In the genomic region with DNA sequence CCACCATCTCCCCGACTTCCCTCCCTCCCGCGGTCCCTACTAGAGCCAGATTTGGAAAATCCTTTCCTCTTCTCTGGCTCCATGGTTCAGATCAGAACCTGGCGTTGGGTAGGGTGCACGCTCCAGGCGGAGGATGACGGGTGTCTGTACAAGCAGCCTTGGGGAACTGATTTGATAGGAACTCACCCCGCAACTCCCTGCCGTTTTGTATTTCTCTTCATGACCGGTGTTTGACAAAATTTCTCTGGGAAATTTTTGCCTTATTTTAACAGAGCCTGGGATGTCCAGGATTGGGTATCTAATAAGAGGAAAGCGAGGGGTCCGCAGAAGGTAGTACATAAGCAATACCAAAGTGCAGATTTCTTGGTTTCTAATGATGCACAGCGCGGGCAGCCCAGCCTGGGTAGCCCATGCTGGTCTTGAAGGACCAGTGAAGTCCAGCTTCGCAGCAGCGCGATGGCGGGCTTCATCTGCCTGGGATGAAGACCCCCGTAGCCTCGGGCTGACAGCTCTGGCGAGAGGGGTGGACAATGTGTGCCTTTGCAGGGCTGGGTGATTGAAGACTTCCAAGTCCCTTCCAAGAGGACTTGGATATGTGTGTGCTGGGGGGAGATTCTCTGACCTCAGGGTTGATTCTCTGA, we compare ENCODE assay signal across 1 cellular context.
TF ChIP-seq lines count a peak whose summit lies in the region.

No MANE protein-coding gene starts in this region.

TF ChIP-seq in GM23338, 12 proteins besides CTCF, POLR2A, EP300 and RAD21 (continued from another document):
- no peak for TF ChIP-seq ZNF331 (CRISPR knock-in tag; IDR thresholded peaks at IDR 0.05; ENCODE audit: low read depth)
- TF ChIP-seq ZNF114 (CRISPR knock-in tag; IDR thresholded peaks at IDR 0.05) = no peak
- no peak for TF ChIP-seq CREB1 (CRISPR knock-in tag; IDR thresholded peaks at IDR 0.05; ENCODE audit: low read depth)
- TF ChIP-seq JUNB (IDR thresholded peaks at IDR 0.05; ENCODE audit: unreplicated experiment) = no peak
- TF ChIP-seq STAT1 (IDR thresholded peaks at IDR 0.05; ENCODE audit: unreplicated experiment) = no peak
- TF ChIP-seq, protein P1, sequence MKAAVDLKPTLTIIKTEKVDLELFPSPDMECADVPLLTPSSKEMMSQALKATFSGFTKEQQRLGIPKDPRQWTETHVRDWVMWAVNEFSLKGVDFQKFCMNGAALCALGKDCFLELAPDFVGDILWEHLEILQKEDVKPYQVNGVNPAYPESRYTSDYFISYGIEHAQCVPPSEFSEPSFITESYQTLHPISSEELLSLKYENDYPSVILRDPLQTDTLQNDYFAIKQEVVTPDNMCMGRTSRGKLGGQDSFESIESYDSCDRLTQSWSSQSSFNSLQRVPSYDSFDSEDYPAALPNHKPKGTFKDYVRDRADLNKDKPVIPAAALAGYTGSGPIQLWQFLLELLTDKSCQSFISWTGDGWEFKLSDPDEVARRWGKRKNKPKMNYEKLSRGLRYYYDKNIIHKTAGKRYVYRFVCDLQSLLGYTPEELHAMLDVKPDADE (IDR thresholded peaks at IDR 0.05) = no peak
- TF ChIP-seq, protein P2, sequence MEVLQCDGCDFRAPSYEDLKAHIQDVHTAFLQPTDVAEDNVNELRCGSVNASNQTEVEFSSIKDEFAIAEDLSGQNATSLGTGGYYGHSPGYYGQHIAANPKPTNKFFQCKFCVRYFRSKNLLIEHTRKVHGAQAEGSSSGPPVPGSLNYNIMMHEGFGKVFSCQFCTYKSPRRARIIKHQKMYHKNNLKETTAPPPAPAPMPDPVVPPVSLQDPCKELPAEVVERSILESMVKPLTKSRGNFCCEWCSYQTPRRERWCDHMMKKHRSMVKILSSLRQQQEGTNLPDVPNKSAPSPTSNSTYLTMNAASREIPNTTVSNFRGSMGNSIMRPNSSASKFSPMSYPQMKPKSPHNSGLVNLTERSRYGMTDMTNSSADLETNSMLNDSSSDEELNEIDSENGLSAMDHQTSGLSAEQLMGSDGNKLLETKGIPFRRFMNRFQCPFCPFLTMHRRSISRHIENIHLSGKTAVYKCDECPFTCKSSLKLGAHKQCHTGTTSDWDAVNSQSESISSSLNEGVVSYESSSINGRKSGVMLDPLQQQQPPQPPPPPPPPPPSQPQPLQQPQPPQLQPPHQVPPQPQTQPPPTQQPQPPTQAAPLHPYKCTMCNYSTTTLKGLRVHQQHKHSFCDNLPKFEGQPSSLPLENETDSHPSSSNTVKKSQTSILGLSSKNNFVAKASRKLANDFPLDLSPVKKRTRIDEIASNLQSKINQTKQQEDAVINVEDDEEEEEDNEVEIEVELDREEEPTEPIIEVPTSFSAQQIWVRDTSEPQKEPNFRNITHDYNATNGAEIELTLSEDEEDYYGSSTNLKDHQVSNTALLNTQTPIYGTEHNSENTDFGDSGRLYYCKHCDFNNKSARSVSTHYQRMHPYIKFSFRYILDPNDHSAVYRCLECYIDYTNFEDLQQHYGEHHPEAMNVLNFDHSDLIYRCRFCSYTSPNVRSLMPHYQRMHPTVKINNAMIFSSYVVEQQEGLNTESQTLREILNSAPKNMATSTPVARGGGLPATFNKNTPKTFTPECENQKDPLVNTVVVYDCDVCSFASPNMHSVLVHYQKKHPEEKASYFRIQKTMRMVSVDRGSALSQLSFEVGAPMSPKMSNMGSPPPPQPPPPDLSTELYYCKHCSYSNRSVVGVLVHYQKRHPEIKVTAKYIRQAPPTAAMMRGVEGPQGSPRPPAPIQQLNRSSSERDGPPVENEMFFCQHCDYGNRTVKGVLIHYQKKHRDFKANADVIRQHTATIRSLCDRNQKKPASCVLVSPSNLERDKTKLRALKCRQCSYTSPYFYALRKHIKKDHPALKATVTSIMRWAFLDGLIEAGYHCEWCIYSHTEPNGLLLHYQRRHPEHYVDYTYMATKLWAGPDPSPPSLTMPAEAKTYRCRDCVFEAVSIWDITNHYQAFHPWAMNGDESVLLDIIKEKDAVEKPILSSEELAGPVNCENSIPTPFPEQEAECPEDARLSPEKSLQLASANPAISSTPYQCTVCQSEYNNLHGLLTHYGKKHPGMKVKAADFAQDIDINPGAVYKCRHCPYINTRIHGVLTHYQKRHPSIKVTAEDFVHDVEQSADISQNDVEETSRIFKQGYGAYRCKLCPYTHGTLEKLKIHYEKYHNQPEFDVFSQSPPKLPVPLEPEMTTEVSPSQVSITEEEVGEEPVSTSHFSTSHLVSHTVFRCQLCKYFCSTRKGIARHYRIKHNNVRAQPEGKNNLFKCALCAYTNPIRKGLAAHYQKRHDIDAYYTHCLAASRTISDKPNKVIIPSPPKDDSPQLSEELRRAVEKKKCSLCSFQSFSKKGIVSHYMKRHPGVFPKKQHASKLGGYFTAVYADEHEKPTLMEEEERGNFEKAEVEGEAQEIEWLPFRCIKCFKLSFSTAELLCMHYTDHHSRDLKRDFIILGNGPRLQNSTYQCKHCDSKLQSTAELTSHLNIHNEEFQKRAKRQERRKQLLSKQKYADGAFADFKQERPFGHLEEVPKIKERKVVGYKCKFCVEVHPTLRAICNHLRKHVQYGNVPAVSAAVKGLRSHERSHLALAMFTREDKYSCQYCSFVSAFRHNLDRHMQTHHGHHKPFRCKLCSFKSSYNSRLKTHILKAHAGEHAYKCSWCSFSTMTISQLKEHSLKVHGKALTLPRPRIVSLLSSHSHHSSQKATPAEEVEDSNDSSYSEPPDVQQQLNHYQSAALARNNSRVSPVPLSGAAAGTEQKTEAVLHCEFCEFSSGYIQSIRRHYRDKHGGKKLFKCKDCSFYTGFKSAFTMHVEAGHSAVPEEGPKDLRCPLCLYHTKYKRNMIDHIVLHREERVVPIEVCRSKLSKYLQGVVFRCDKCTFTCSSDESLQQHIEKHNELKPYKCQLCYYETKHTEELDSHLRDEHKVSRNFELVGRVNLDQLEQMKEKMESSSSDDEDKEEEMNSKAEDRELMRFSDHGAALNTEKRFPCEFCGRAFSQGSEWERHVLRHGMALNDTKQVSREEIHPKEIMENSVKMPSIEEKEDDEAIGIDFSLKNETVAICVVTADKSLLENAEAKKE (CRISPR knock-in tag; IDR thresholded peaks at IDR 0.05) = no peak
- no peak for TF ChIP-seq EZH2 (IDR thresholded peaks at IDR 0.05; ENCODE audit: low read depth, unreplicated experiment)
- TF ChIP-seq REST (IDR thresholded peaks at IDR 0.05; ENCODE audit: unreplicated experiment) = no peak
